9 cellular contexts compared by ENCODE assay signal in the genomic region with DNA sequence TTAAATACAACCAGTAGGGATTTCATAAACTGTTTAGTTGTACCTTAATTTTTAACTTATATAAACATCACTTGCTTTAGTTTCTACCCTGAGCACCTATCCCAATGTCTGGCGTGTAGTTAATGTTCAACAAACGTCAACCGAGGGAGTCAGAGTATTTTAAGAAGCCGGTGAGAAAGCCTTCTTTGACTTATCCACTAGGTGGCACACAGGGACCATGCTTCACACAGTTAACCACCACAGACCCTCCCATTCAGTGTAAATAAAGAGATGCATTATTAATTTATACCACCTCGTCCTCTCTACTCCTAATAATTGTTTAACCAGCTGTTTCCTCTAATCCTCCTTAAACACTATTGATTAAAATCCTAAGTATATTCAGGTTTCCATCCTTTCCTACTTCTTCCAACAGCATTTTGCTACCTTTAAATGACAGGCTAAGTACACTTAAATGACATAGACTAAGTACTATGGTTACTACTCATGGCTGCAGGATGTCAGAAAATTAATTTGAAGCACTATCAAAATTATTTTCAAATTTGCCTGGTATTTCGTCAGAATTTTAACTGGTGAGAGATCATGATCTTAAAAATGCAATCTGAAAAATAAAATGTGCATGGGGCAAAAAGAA. TPM values are rescaled to one million over a fixed set of nuclear protein-coding genes. Genes with fewer than 3 reads are reported as not detected.
DNase-seq lines count a peak whose midpoint lies in the region; ATAC-seq and TF ChIP-seq lines count a peak whose summit lies in the region.
"Had no signal": no experiment of that assay in that cellular context is flagged by ENCODE, and none has a peak within 500 bp of the region (broad histone marks: within the 10 kb centered on the region; RNA-seq: fewer than 3 reads in every experiment).

No MANE protein-coding gene starts in this region.

- ATAC-seq in GM19467 (IDR thresholded peaks at IDR 0.05; ENCODE audit: unreplicated experiment) (peak; percentile 83), HG03432 (IDR thresholded peaks at IDR 0.05; ENCODE audit: unreplicated experiment) (peak; percentile 75), activated B cell treated with CpG ODN at 0.5 μM for 24 hours (ENCODE audit: low read depth) (peak; percentile 60)

- H3K36me3 Mint-ChIP-seq in activated B cell treated with CpG ODN at 0.5 μM for 24 hours (ENCODE audit: low read depth) = no peaks in the 10 kb centered on the region
- H3K36me3 Mint-ChIP-seq: activated naive CD4-positive, alpha-beta T cell treated with anti-CD3 and anti-CD28 coated beads, Interleukin-2, amount 50 U/mL, for 24 hours had no signal

- peaks cover 34% of the 10 kb centered on the region for H3K27me3 Mint-ChIP-seq in activated B cell treated with CpG ODN at 0.5 μM for 24 hours

- intact Hi-C loops in activated B cell treated with CpG ODN at 0.5 μM for 24 hours (cut with micrococcal nuclease) = loop anchor here (2.0 kb wide), 1 partner anchor 536 kb away; no protein-coding TSS in a partner anchor

- TF ChIP-seq CTCF in activated B cell treated with CpG ODN at 0.5 μM for 24 hours (IDR thresholded peaks at IDR 0.05) = no peak

- no peaks in the 10 kb centered on the region for H3K9me3 Mint-ChIP-seq in activated B cell treated with CpG ODN at 0.5 μM for 24 hours
- H3K9me3 Mint-ChIP-seq: activated naive CD4-positive, alpha-beta T cell treated with anti-CD3 and anti-CD28 coated beads, Interleukin-2, amount 50 U/mL, for 24 hours had no signal

- DNase-seq in Daoy (ENCODE audit: low read depth) = peak; percentile 68
- peak; percentile 2 for DNase-seq in NCI-H2196 treated with DMSO at 0.1 percent for 48 hours (lab: John Stamatoyannopoulos, UW; ENCODE audit: unreplicated experiment)
- DNase-seq in activated B cell treated with CpG ODN at 0.5 μM for 24 hours = no peak
- peak; percentile 84 for DNase-seq in glomerular visceral epithelial cell (ENCODE audit: extremely low spot score)
- DNase-seq in renal cortical epithelial cell (ENCODE audit: low read depth) = peak; percentile 78
- no peak for DNase-seq in activated effector memory CD4-positive, alpha-beta T cell treated with anti-CD3 and anti-CD28 coated beads, Interleukin-2, amount 50 U/mL, for 16 hours

- no peak overlapping the region for H3K27ac Mint-ChIP-seq in activated B cell treated with CpG ODN at 0.5 μM for 24 hours
- H3K27ac Mint-ChIP-seq: activated naive CD4-positive, alpha-beta T cell treated with anti-CD3 and anti-CD28 coated beads, Interleukin-2, amount 50 U/mL, for 24 hours had no signal

- no peak overlapping the region for H3K4me3 Mint-ChIP-seq in activated B cell treated with CpG ODN at 0.5 μM for 24 hours
- H3K4me3 Mint-ChIP-seq: activated naive CD4-positive, alpha-beta T cell treated with anti-CD3 and anti-CD28 coated beads, Interleukin-2, amount 50 U/mL, for 24 hours had no signal

- peaks cover 13% of the 10 kb centered on the region for H3K4me1 Mint-ChIP-seq in activated B cell treated with CpG ODN at 0.5 μM for 24 hours

- POLR2A ChIA-PET in activated B cell treated with CpG ODN at 0.5 μM for 24 hours (lab: Charles Lee) = no interaction called here

- CTCF ChIA-PET in activated B cell treated with CpG ODN at 0.5 μM for 24 hours (lab: Charles Lee) = interaction anchor here (1.5 kb wide), 1 partner anchor 17 kb away, joined by 3 read pairs; no protein-coding TSS in a partner anchor

RNA-seq across cellular contexts. Expression of a gene that starts 2.3 kb away (rescaled TPM):
- total RNA-seq in Daoy (2014; rRNA removed; shearing (Covaris generic)) = 24.4 and 28.5 TPM in 2 replicates
- not detected in 2 replicates for total RNA-seq in activated B cell treated with CpG ODN at 0.5 μM for 24 hours
- total RNA-seq in renal cortical epithelial cell = not detected in 2 replicates

Comparison
In these comparisons a context has a peak if more than half of its experiments do, and no peak if none do; other contexts are left out.
1. DNase-seq: peak in Daoy (single experiment), NCI-H2196 treated with DMSO at 0.1 percent for 48 hours (single experiment), glomerular visceral epithelial cell (single experiment) and renal cortical epithelial cell (single experiment); none in activated B cell treated with CpG ODN at 0.5 μM for 24 hours (single experiment) and activated effector memory CD4-positive, alpha-beta T cell treated with anti-CD3 and anti-CD28 coated beads, Interleukin-2, amount 50 U/mL, for 16 hours (single experiment).
2. RNA of a gene that starts 2.3 kb away (total RNA-seq): 24.4 to 28.5 TPM in Daoy; not detected in activated B cell treated with CpG ODN at 0.5 μM for 24 hours and not detected in renal cortical epithelial cell; every median in the first group is over 10 times any median in the second.
3. Peak in every context shown above with its lines, with median percentiles within 50 percentile points of each other: ATAC-seq.